ENCODE assay signal across 8 cellular contexts in the genomic region with DNA sequence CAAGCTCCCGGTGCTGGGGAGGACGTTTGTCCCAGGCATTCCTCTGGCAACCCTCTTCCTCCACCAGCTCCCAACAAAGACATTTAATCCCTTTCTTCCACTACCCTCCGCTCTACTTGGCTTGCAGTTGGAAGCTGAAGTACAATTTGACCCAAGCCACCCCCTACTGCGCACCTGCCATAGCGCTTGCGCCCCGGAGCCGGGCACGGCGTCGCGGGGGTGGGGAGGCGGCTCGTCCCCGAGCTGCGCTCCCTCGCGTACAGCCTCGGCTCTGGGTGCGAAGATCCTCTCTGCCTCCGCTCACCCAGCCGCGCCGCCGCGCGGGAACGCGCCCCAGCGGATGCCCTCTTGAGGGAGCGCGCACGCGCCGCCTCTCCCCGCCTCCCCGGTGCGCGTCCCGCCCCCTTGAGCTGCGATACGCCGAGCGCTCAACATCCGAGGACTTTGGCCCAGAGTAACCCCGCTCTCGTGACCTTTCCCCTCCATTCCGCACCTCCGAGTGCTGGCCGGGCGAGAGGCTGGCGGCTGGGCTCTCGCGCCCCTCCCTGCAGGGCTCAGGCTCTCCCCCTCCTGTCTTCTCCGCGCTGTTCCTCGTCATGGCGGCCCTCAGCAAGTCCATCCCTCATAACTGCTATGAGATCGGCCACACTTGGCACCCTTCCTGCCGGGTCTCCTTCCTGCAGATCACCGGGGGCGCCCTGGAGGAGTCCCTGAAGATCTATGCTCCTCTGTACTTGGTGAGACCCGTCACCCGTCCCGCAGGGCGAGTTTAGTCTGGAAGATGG. TPM values are rescaled to one million over a fixed set of nuclear protein-coding genes. Genes with fewer than 3 reads are reported as not detected.
A peak's percentile ranks its signal among the peaks of the same experiment; 100 is the strongest.
DNase-seq lines count a peak whose midpoint lies in the region; ATAC-seq and TF ChIP-seq lines count a peak whose summit lies in the region.

Gene TMEM135, plus strand, starts transcription at position 485 of the 785 bp plus-strand sequence. Its CDS starts 112 bp downstream, at position 597.

- peak within 1 kb of the TSS; percentile 91 for H3K4me3 Mint-ChIP-seq in activated T-cell treated with anti-CD3 and anti-CD28 coated beads, Interleukin-2, amount 50 U/mL, for 24 hours

- 1% methylated on average over 51 to 66 of the region's 66 CpGs for WGBS in esophagus, 2 donors

- peak; percentile 89 for DNase-seq in DMS79 (lab: John Stamatoyannopoulos, UW)
- peak; percentile 95 for DNase-seq in KG1 (lab: John Stamatoyannopoulos, UW)
- peak; percentile 98 for DNase-seq in activated T-cell treated with anti-CD3 and anti-CD28 coated beads, Interleukin-2, amount 50 U/mL, for 24 hours
- DNase-seq in stimulated activated CD8-positive, alpha-beta memory T cell treated with anti-CD3 and anti-CD28 coated beads, Interleukin-4, amount 100 ng/mL, for 48 hours = peak; percentile 97

- no peaks in the 10 kb centered on the region for H3K9me3 ChIP-seq in esophagus (ENCODE audit: control insufficient read depth in 2 of 2, insufficient read depth in 1 of 2, low read depth in 1 of 2, low read length in 1 of 2)
- H3K9me3 ChIP-seq in mucosa of stomach (ENCODE audit: control insufficient read depth, low read length) = no peaks in the 10 kb centered on the region

- peaks cover 50% of the 10 kb centered on the region for H3K4me1 Mint-ChIP-seq in activated T-cell treated with anti-CD3 and anti-CD28 coated beads, Interleukin-2, amount 50 U/mL, for 24 hours (ENCODE audit: low read depth)

- peak within 1 kb of the TSS; percentile 75 to 88 for H3K4me3 ChIP-seq in esophagus (ENCODE audit: low read depth in 1 of 2, low read length in 2 of 2)
- peak within 1 kb of the TSS; percentile 78 for H3K4me3 ChIP-seq in mucosa of stomach (ENCODE audit: low read length)

- no peaks in the 10 kb centered on the region for H3K27me3 Mint-ChIP-seq in activated T-cell treated with anti-CD3 and anti-CD28 coated beads, Interleukin-2, amount 50 U/mL, for 24 hours

- H3K9ac ChIP-seq in mucosa of stomach (ENCODE audit: low read length) = peak within 1 kb of the TSS; percentile 86

- H3K36me3 Mint-ChIP-seq in activated T-cell treated with anti-CD3 and anti-CD28 coated beads, Interleukin-2, amount 50 U/mL, for 24 hours (ENCODE audit: low read depth) = peaks cover 24% of the 10 kb centered on the region

- no peaks in the 10 kb centered on the region for H3K4me1 ChIP-seq in esophagus (ENCODE audit: control insufficient read depth in 2 of 2, insufficient read depth in 2 of 2, low read length in 1 of 2)
- H3K4me1 ChIP-seq in mucosa of stomach (ENCODE audit: control insufficient read depth, insufficient read depth, low read length) = peaks cover 6% of the 10 kb centered on the region

- peak within 1 kb of the TSS; percentile 71 to 72 for H3K27ac ChIP-seq in esophagus (ENCODE audit: low read depth in 2 of 2, low read length in 1 of 2)

- ATAC-seq in GM21737 (IDR thresholded peaks at IDR 0.05; ENCODE audit: unreplicated experiment) = peak; percentile 99

- H3K27me3 ChIP-seq in esophagus (ENCODE audit: control insufficient read depth in 1 of 2, insufficient read depth in 2 of 2, low read length in 2 of 2) (no peaks in the 10 kb centered on the region), mucosa of stomach (ENCODE audit: control insufficient read depth, insufficient read depth, low read length) (no peaks in the 10 kb centered on the region)

- H3K27ac Mint-ChIP-seq in activated T-cell treated with anti-CD3 and anti-CD28 coated beads, Interleukin-2, amount 50 U/mL, for 24 hours = peak within 1 kb of the TSS; percentile 95

- no peaks in the 10 kb centered on the region for H3K9me3 Mint-ChIP-seq in activated T-cell treated with anti-CD3 and anti-CD28 coated beads, Interleukin-2, amount 50 U/mL, for 24 hours

- H3K36me3 ChIP-seq in esophagus (ENCODE audit: control insufficient read depth in 2 of 2, insufficient read depth in 2 of 2, low read length in 1 of 2) = no peaks in the 10 kb centered on the region
- no peaks in the 10 kb centered on the region for H3K36me3 ChIP-seq in mucosa of stomach (ENCODE audit: control insufficient read depth, insufficient read depth, low read length)

TF ChIP-seq in PFSK-1, 5 proteins besides CTCF, POLR2A, EP300 and RAD21:
- peak; percentile 89; the same call in 1 of the 2 replicates for TF ChIP-seq TAF1 (IDR thresholded peaks at IDR 0.05; ENCODE audit: borderline replicate concordance, insufficient read depth, low read length)
- TF ChIP-seq, protein P1, sequence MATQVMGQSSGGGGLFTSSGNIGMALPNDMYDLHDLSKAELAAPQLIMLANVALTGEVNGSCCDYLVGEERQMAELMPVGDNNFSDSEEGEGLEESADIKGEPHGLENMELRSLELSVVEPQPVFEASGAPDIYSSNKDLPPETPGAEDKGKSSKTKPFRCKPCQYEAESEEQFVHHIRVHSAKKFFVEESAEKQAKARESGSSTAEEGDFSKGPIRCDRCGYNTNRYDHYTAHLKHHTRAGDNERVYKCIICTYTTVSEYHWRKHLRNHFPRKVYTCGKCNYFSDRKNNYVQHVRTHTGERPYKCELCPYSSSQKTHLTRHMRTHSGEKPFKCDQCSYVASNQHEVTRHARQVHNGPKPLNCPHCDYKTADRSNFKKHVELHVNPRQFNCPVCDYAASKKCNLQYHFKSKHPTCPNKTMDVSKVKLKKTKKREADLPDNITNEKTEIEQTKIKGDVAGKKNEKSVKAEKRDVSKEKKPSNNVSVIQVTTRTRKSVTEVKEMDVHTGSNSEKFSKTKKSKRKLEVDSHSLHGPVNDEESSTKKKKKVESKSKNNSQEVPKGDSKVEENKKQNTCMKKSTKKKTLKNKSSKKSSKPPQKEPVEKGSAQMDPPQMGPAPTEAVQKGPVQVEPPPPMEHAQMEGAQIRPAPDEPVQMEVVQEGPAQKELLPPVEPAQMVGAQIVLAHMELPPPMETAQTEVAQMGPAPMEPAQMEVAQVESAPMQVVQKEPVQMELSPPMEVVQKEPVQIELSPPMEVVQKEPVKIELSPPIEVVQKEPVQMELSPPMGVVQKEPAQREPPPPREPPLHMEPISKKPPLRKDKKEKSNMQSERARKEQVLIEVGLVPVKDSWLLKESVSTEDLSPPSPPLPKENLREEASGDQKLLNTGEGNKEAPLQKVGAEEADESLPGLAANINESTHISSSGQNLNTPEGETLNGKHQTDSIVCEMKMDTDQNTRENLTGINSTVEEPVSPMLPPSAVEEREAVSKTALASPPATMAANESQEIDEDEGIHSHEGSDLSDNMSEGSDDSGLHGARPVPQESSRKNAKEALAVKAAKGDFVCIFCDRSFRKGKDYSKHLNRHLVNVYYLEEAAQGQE (IDR thresholded peaks at IDR 0.05; ENCODE audit: insufficient read depth in 1 of 2, low read depth in 2 of 2, low read length in 2 of 2) = peak in 1 of 2 experiments; percentile 15; a peak in 1 of 4 replicates
- no peak for TF ChIP-seq SIN3A (IDR thresholded peaks at IDR 0.05; ENCODE audit: borderline replicate concordance, insufficient read depth, low read length)
- peak; percentile 84 for TF ChIP-seq POLR2AphosphoS5 (IDR thresholded peaks at IDR 0.05; ENCODE audit: low read depth, low read length)
- TF ChIP-seq FOXP2 (optimal IDR thresholded peaks at IDR 0.05; ENCODE audit: borderline replicate concordance, extremely low read depth, extremely low read length, insufficient read depth) = peak; percentile 89

RNA-seq across cellular contexts. Expression of gene TMEM135, which starts in this region (rescaled TPM):
- polyA plus RNA-seq in PFSK-1 (2012; ENCODE audit: insufficient read length, low read depth) = 13.8 TPM
- 1 to 10 TPM; 2.2 to 2.6 TPM for polyA plus RNA-seq in esophagus

Comparison
In these comparisons a context has a peak if more than half of its experiments do, and no peak if none do; other contexts are left out.
1. Peak in every context shown above with its lines: DNase-seq, ATAC-seq, H3K4me3 ChIP-seq and H3K27ac ChIP-seq.